1 cellular context compared by ENCODE assay signal in genomic region chr1:205210876-205211838, GRCh38.
TF ChIP-seq lines count a peak whose summit lies in the region.

DSTYK (minus strand) TSS chr1:205211702; CDS start chr1:205211535, 167 bp downstream.

TF ChIP-seq in K562, 482 proteins besides CTCF, POLR2A, EP300 and RAD21 (continued from another document and continues in another):
- TF ChIP-seq MGA (IDR thresholded peaks at IDR 0.05) (no peak; the same call in 1 of the 2 replicates), SRF (CRISPR knock-in tag; IDR thresholded peaks at IDR 0.05) (0 out of 4 replicates have a peak, but pooled peaks of 1 of the 2 experiments have one; percentile 67), TFE3 (CRISPR knock-in tag; IDR thresholded peaks at IDR 0.05) (no peak), ARNT (IDR thresholded peaks at IDR 0.05) (peak; percentile 82 to 97; a peak in 3 of 4 replicates), PHF8 (IDR thresholded peaks at IDR 0.05; ENCODE audit: borderline replicate concordance, low read length) (peak; percentile 84), TFAM (CRISPR knock-in tag; conservative IDR thresholded peaks at IDR 0.05) (no peak), IFI16 (CRISPR knock-in tag; IDR thresholded peaks at IDR 0.05) (no peak), ZSCAN32 (CRISPR knock-in tag; IDR thresholded peaks at IDR 0.05) (no peak), ILF3 (IDR thresholded peaks at IDR 0.05; ENCODE audit: borderline replicate concordance) (no peak), NCOA1 (IDR thresholded peaks at IDR 0.05; ENCODE audit: low read depth) (peak; percentile 100), HDAC6 (IDR thresholded peaks at IDR 0.05; ENCODE audit: low read depth, low read length) (peak; percentile 37; the same call in 1 of the 2 replicates), PREB (CRISPR knock-in tag; IDR thresholded peaks at IDR 0.05) (peak; percentile 97; the same call in 1 of the 2 replicates), POLR2AphosphoS5 (IDR thresholded peaks at IDR 0.05; ENCODE audit: control insufficient read depth, insufficient read depth, low read depth, low read length) (peak; percentile 72), ZBTB9 (CRISPR knock-in tag; IDR thresholded peaks at IDR 0.05) (peak; percentile 39; the same call in 1 of the 2 replicates), THRB (CRISPR knock-in tag; conservative IDR thresholded peaks at IDR 0.05) (peak; percentile 89), DMBX1 (CRISPR knock-in tag; IDR thresholded peaks at IDR 0.05; ENCODE audit: borderline replicate concordance) (peak; percentile 93; the same call in 1 of the 2 replicates), MAZ (CRISPR knock-in tag; conservative IDR thresholded peaks at IDR 0.05 in 1 of 2, IDR thresholded peaks at IDR 0.05 in 1 of 2) (peak; percentile 97), CBFA2T2 (conservative IDR thresholded peaks at IDR 0.05) (no peak), FOXM1 (IDR thresholded peaks at IDR 0.05; ENCODE audit: low read depth) (peak; percentile 67), FOXM1 (CRISPR knock-in tag; IDR thresholded peaks at IDR 0.05; ENCODE audit: low read depth) (peak; percentile 89), MTA1 (IDR thresholded peaks at IDR 0.05; ENCODE audit: borderline replicate concordance) (peak; percentile 73; the same call in 1 of the 2 replicates), CCAR2 (IDR thresholded peaks at IDR 0.05; ENCODE audit: low read depth, low read length) (peak; percentile 93; the same call in 1 of the 2 replicates), ZNF239 (CRISPR knock-in tag; IDR thresholded peaks at IDR 0.05) (peak; percentile 80), NR3C1 (CRISPR knock-in tag; IDR thresholded peaks at IDR 0.05) (peak; percentile 72; the same call in 1 of the 2 replicates), KLF6 (CRISPR knock-in tag; IDR thresholded peaks at IDR 0.05; ENCODE audit: borderline replicate concordance) (peak; percentile 86), RFX1 (IDR thresholded peaks at IDR 0.05) (no peak), KLF16 (IDR thresholded peaks at IDR 0.05) (no peak; the same call in 1 of the 2 replicates), MTA3 (IDR thresholded peaks at IDR 0.05; ENCODE audit: borderline replicate concordance) (peak; percentile 94), HMBOX1 (IDR thresholded peaks at IDR 0.05) (no peak; the same call in 1 of the 2 replicates), RBM25 (IDR thresholded peaks at IDR 0.05; ENCODE audit: low read depth, low read length, severe bottlenecking) (no peak), ZNF274 (IDR thresholded peaks at IDR 0.05; ENCODE audit: borderline replicate concordance, low read depth, low read length) (peak; percentile 36; the same call in 1 of the 2 replicates), U2AF1 (optimal IDR thresholded peaks at IDR 0.05; ENCODE audit: low read depth, low read length) (peak; percentile 85), SMC3 (conservative IDR thresholded peaks at IDR 0.05; ENCODE audit: insufficient read depth, low read depth, low read length) (no peak), ZNF583 (CRISPR knock-in tag; IDR thresholded peaks at IDR 0.05) (peak; percentile 88)
